In genomic region chr12:127294651-127295205, GRCh38 we compare ENCODE assay signal across 23 cellular contexts.
DNase-seq lines count a peak whose midpoint lies in the region; ATAC-seq and TF ChIP-seq lines count a peak whose summit lies in the region.
"Had no signal": no experiment of that assay in that cellular context is flagged by ENCODE, and none has a peak within 500 bp of the region (broad histone marks: within the 10 kb centered on the region; RNA-seq: fewer than 3 reads in every experiment).

No MANE protein-coding gene starts in this region.

- H2AFZ ChIP-seq in neural progenitor cell (replicated peaks) = no peak overlapping the region
- H2AFZ ChIP-seq: GM23248 had no signal

- peaks cover 5% of the 10 kb centered on the region for H3K9me3 Mint-ChIP-seq in progenitor cell of endocrine pancreas (ENCODE audit: low read depth)
- peaks cover 2% of the 10 kb centered on the region for H3K9me3 Mint-ChIP-seq in neural progenitor cell

- no peaks in the 10 kb centered on the region for H3F3A ChIP-seq in neural progenitor cell (ENCODE audit: low read depth)

- DNase-seq in Ammon's horn (ENCODE audit: low spot score) = peak; percentile 9
- DNase-seq in EL = peak; percentile 13
- peak; percentile 15 for DNase-seq in ecto neural progenitor cell (ENCODE audit: low spot score)
- DNase-seq in progenitor cell of endocrine pancreas (ENCODE audit: low spot score, unreplicated experiment) = no peak
- no peak for DNase-seq in neural progenitor cell (ENCODE audit: low spot score)
- no peak for DNase-seq in posterior cingulate gyrus
- DNase-seq: AML-193; GM23248; Karpas-422; MM.1S; NCI-H1092 treated with DMSO at 0.1 percent for 48 hours; NCI-H146; NCI-H2029 treated with DMSO at 0.1 percent for 48 hours; NCI-H2171; NCI-H446; NCI-H69; NK-92 treated with Interleukin-12 subunit alpha and Interleukin-12 subunit beta, amount 100 ng/mL, for 24 hours; Right ventricle myocardium superior had no signal

- intact Hi-C loops in posterior cingulate gyrus (cut with DNase I) = no loop called here

- H3K4me1 Mint-ChIP-seq in progenitor cell of endocrine pancreas (ENCODE audit: low read depth) = peaks cover 3% of the 10 kb centered on the region
- H3K4me1 Mint-ChIP-seq in neural progenitor cell = peaks cover 3% of the 10 kb centered on the region
- H3K4me1 Mint-ChIP-seq: IgD-negative memory B cell had no signal

- no peaks in the 10 kb centered on the region for H4K20me1 ChIP-seq in neural progenitor cell (ENCODE audit: low read depth)

- peak overlapping the region; percentile 38 for H3K27ac Mint-ChIP-seq in progenitor cell of endocrine pancreas
- no peak overlapping the region for H3K27ac Mint-ChIP-seq in neural progenitor cell
- H3K27ac Mint-ChIP-seq: IgD-negative memory B cell had no signal

- no peaks in the 10 kb centered on the region for H3K27me3 ChIP-seq in neural progenitor cell

- H3K9ac ChIP-seq in neural progenitor cell = no peak overlapping the region
- H3K9ac ChIP-seq: GM23248 had no signal

- H3K4me3 Mint-ChIP-seq in progenitor cell of endocrine pancreas (ENCODE audit: low read depth) = no peak overlapping the region
- H3K4me3 Mint-ChIP-seq in neural progenitor cell = no peak overlapping the region
- H3K4me3 Mint-ChIP-seq: CD14-positive monocyte, IgD-negative memory B cell had no signal

- H3K4me1 ChIP-seq in neural progenitor cell = no peaks in the 10 kb centered on the region
- H3K4me1 ChIP-seq: HAP-1 had no signal

- H3K4me2 ChIP-seq in neural progenitor cell = no peak overlapping the region

- no peak overlapping the region for H3K4me3 ChIP-seq in neural progenitor cell
- H3K4me3 ChIP-seq: GM12878, GM23248, HAP-1 had no signal

- ATAC-seq in HG03039 (IDR thresholded peaks at IDR 0.05; ENCODE audit: unreplicated experiment) = no peak
- ATAC-seq: GM12878 had no signal

- no peaks in the 10 kb centered on the region for H3K79me2 ChIP-seq in neural progenitor cell (ENCODE audit: low read depth)

- H3K27me3 Mint-ChIP-seq in progenitor cell of endocrine pancreas (no peaks in the 10 kb centered on the region), neural progenitor cell (ENCODE audit: insufficient read depth, low read depth) (no peaks in the 10 kb centered on the region)
- H3K27me3 Mint-ChIP-seq: IgD-negative memory B cell had no signal

- H3K36me3 Mint-ChIP-seq in progenitor cell of endocrine pancreas (ENCODE audit: insufficient read depth) (peaks cover 2% of the 10 kb centered on the region), neural progenitor cell (no peaks in the 10 kb centered on the region)
- H3K36me3 Mint-ChIP-seq: CD14-positive monocyte, IgD-negative memory B cell had no signal

- H3K9me3 ChIP-seq in neural progenitor cell (ENCODE audit: low read depth) = no peaks in the 10 kb centered on the region
- H3K9me3 ChIP-seq: HAP-1 had no signal

- no peaks in the 10 kb centered on the region for H3K36me3 ChIP-seq in neural progenitor cell
- H3K36me3 ChIP-seq: HAP-1 had no signal

- no peak for TF ChIP-seq CTCF in progenitor cell of endocrine pancreas (IDR thresholded peaks at IDR 0.05; ENCODE audit: unreplicated experiment)
- TF ChIP-seq CTCF in neural progenitor cell (IDR thresholded peaks at IDR 0.05) = no peak

- no peak overlapping the region for H3K27ac ChIP-seq in neural progenitor cell
- H3K27ac ChIP-seq: GM23248 had no signal

Comparison
In these comparisons a context has a peak if more than half of its experiments do, and no peak if none do; other contexts are left out.
1. DNase-seq: peak in Ammon's horn (single experiment), EL (single experiment) and ecto neural progenitor cell (single experiment); none in progenitor cell of endocrine pancreas (single experiment), neural progenitor cell (single experiment) and posterior cingulate gyrus (0 of 10).